ENCODE assay signal across 20 cellular contexts in genomic region chr2:114688241-114688640, GRCh38.
"Had no signal": no experiment of that assay in that cellular context is flagged by ENCODE, and none has a peak within 500 bp of the region (broad histone marks: within the 10 kb centered on the region; RNA-seq: fewer than 3 reads in every experiment).

No MANE protein-coding gene starts in this region.

- H3K9me3 ChIP-seq: esophagus muscularis mucosa, mucosa of descending colon, right atrium auricular region, stomach, thyroid gland, vagina had no signal

- H3K36me3 ChIP-seq: esophagus muscularis mucosa, heart right ventricle, right atrium auricular region, stomach, thyroid gland, vagina had no signal

- H3K27me3 ChIP-seq: foreskin keratinocyte, right atrium auricular region, stomach, vagina had no signal

- H3K27ac ChIP-seq: esophagus muscularis mucosa, foreskin keratinocyte, heart right ventricle, parathyroid adenoma, right atrium auricular region, stomach, thyroid gland, vagina had no signal

- DNase-seq: effector CD8-positive, alpha-beta T cell; endodermal cell; foreskin keratinocyte; glutamatergic neuron; heart right ventricle; hippocampal formation; immature natural killer cell; islet precursor cell; mesenchymal stem cell; mucosa of descending colon; naive B cell; stimulated activated CD4-positive, alpha-beta T cell treated with anti-CD3 and anti-CD28 coated beads, Interleukin-2, amount 100 ng/mL, for 24 hours; stimulated activated CD4-positive, alpha-beta T cell treated with anti-CD3 and anti-CD28 coated beads, Interleukin-4, amount 100 ng/mL, for 24 hours; stimulated activated naive CD4-positive, alpha-beta T cell treated with Interleukin-2 at 50 U/mL for 16 hours; stomach; thyroid gland had no signal

- H3K4me1 ChIP-seq: esophagus muscularis mucosa, foreskin keratinocyte, heart right ventricle, parathyroid adenoma, right atrium auricular region, stomach, thyroid gland, vagina had no signal

- H3K4me3 ChIP-seq: esophagus muscularis mucosa, heart right ventricle, mucosa of descending colon, right atrium auricular region, stomach, thyroid gland, vagina had no signal
